In genomic region chr20:45725134-45725533, GRCh38 we compare ENCODE assay signal across 1 cellular context.
TF ChIP-seq lines count a peak whose summit lies in the region.

No MANE protein-coding gene starts in this region.

TF ChIP-seq in HepG2, 621 proteins besides CTCF, POLR2A, EP300 and RAD21 (continued from another document and continues in another):
- peak; percentile 51; the same call in 1 of the 2 replicates for TF ChIP-seq ZNF609 (CRISPR knock-in tag; IDR thresholded peaks at IDR 0.05; ENCODE audit: borderline replicate concordance)
- TF ChIP-seq ETS1 (CRISPR knock-in tag; IDR thresholded peaks at IDR 0.05): no peak
- no peak for TF ChIP-seq ZNF749 (CRISPR knock-in tag; IDR thresholded peaks at IDR 0.05; ENCODE audit: borderline replicate concordance)
- no peak for TF ChIP-seq SCMH1 (CRISPR knock-in tag; IDR thresholded peaks at IDR 0.05; ENCODE audit: borderline replicate concordance)
- no peak for TF ChIP-seq CBX2 (IDR thresholded peaks at IDR 0.05; ENCODE audit: low read depth, low read length)
- TF ChIP-seq CBX2 (CRISPR knock-in tag; IDR thresholded peaks at IDR 0.05; ENCODE audit: low read depth): no peak
- TF ChIP-seq SMYD3 (CRISPR knock-in tag; IDR thresholded peaks at IDR 0.05): 0 out of 2 replicates have a peak, but pooled peaks have one; percentile 31
- no peak for TF ChIP-seq PRDM15 (CRISPR knock-in tag; IDR thresholded peaks at IDR 0.05)
- TF ChIP-seq SIN3B (IDR thresholded peaks at IDR 0.05; ENCODE audit: low read length): no peak
- TF ChIP-seq JUN (CRISPR knock-in tag; IDR thresholded peaks at IDR 0.05): no peak
- TF ChIP-seq HNF4A (CRISPR knock-in tag; IDR thresholded peaks at IDR 0.05): peak; percentile 96
- no peak for TF ChIP-seq ZSCAN21 (CRISPR knock-in tag; IDR thresholded peaks at IDR 0.05; ENCODE audit: borderline replicate concordance)
- no peak for TF ChIP-seq SIN3A (IDR thresholded peaks at IDR 0.05; ENCODE audit: borderline replicate concordance, low read depth, low read length)
- TF ChIP-seq ASH2L (IDR thresholded peaks at IDR 0.05; ENCODE audit: insufficient read length, low read depth, low read length): peak; percentile 19
- TF ChIP-seq NFE2L2 (IDR thresholded peaks at IDR 0.05; ENCODE audit: low read length): peak; percentile 24; the same call in 1 of the 2 replicates
- TF ChIP-seq ZNF451 (CRISPR knock-in tag; IDR thresholded peaks at IDR 0.05): no peak
- TF ChIP-seq JUNB (CRISPR knock-in tag; IDR thresholded peaks at IDR 0.05; ENCODE audit: borderline replicate concordance): no peak
- TF ChIP-seq ZNF430 (CRISPR knock-in tag; IDR thresholded peaks at IDR 0.05): 0 out of 2 replicates have a peak, but pooled peaks have one; percentile 52
- TF ChIP-seq NR2F2 (IDR thresholded peaks at IDR 0.05; ENCODE audit: borderline replicate concordance, low read depth): peak; percentile 75
- no peak for TF ChIP-seq AKNA (CRISPR knock-in tag; IDR thresholded peaks at IDR 0.05; ENCODE audit: borderline replicate concordance)
- TF ChIP-seq YY1 (IDR thresholded peaks at IDR 0.05; ENCODE audit: insufficient read depth, insufficient replicate concordance, low read depth, low read length): no peak
- TF ChIP-seq FIP1L1 (IDR thresholded peaks at IDR 0.05; ENCODE audit: borderline replicate concordance, insufficient read depth, low read depth, low read length): no peak
- 0 out of 2 replicates have a peak, but pooled peaks have one; percentile 34 for TF ChIP-seq ARNTL (CRISPR knock-in tag; IDR thresholded peaks at IDR 0.05)
- no peak for TF ChIP-seq PRMT3 (CRISPR knock-in tag; IDR thresholded peaks at IDR 0.05; ENCODE audit: borderline replicate concordance, low read depth)
- TF ChIP-seq MIER2 (CRISPR knock-in tag; IDR thresholded peaks at IDR 0.05): peak; percentile 74; the same call in 1 of the 2 replicates
- peak; percentile 54; the same call in 1 of the 2 replicates for TF ChIP-seq ONECUT2 (CRISPR knock-in tag; IDR thresholded peaks at IDR 0.05)
- TF ChIP-seq SKIL (CRISPR knock-in tag; IDR thresholded peaks at IDR 0.05; ENCODE audit: borderline replicate concordance): 0 out of 2 replicates have a peak, but pooled peaks have one; percentile 62
- TF ChIP-seq UBTF (CRISPR knock-in tag; IDR thresholded peaks at IDR 0.05): no peak
- no peak for TF ChIP-seq MYC (CRISPR knock-in tag; IDR thresholded peaks at IDR 0.05; ENCODE audit: borderline replicate concordance)
- TF ChIP-seq E2F1 (CRISPR knock-in tag; IDR thresholded peaks at IDR 0.05): no peak
- peak; percentile 91 for TF ChIP-seq RARA (CRISPR knock-in tag; IDR thresholded peaks at IDR 0.05)
- no peak for TF ChIP-seq ZNF556 (CRISPR knock-in tag; IDR thresholded peaks at IDR 0.05; ENCODE audit: borderline replicate concordance)
- TF ChIP-seq NFATC3 (CRISPR knock-in tag; IDR thresholded peaks at IDR 0.05): no peak
- no peak for TF ChIP-seq ZBTB44 (CRISPR knock-in tag; IDR thresholded peaks at IDR 0.05)
- no peak for TF ChIP-seq NCOA5 (CRISPR knock-in tag; IDR thresholded peaks at IDR 0.05)
- no peak for TF ChIP-seq AHR (CRISPR knock-in tag; IDR thresholded peaks at IDR 0.05)
- no peak for TF ChIP-seq NFE2L1 (CRISPR knock-in tag; IDR thresholded peaks at IDR 0.05; ENCODE audit: borderline replicate concordance)
- peak; percentile 72; the same call in 1 of the 2 replicates for TF ChIP-seq PHF21A (CRISPR knock-in tag; IDR thresholded peaks at IDR 0.05)
